In the genomic region with DNA sequence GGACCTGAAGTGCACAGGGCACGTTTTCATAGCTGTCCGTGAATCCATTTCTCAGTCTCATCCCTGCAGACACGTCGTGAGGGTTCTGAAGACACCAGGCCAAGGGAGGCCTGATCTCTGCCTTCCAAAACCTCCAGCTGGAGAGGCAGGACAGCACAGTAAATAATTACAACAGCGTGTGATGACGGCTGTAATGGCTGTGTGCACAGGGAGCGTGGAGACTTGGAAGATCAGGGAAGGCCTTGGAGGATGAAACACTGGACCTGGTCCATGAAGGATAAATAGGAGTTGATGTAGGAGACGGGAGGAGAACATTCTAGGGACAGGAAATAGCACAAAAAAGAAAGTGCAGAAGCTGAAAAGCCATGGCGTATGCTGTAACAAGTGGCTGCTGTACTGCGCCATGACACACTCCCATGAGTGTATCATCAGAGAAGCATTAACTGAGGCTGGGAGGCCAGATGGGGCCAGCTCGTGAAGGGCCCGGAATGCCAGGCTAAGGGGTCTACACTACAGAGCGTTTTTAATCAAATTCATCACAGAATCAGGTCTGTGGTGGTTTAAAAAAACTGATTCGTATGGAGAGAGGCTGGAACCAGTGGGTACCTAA, we compare ENCODE assay signal across 15 cellular contexts.
"Had no signal": no experiment of that assay in that cellular context is flagged by ENCODE, and none has a peak within 500 bp of the region (broad histone marks: within the 10 kb centered on the region; RNA-seq: fewer than 3 reads in every experiment).

No MANE protein-coding gene starts in this region.

- H3K9me3 ChIP-seq: gastrocnemius medialis, right lobe of liver, SJSA1, stomach, uterus had no signal

- H3K27ac ChIP-seq: gastrocnemius medialis, right lobe of liver, SJSA1, stomach, uterus had no signal

- ATAC-seq: gastrocnemius medialis, natural killer cell, right lobe of liver had no signal

- H3K4me3 ChIP-seq: gastrocnemius medialis, right lobe of liver, SJSA1, stomach, uterus had no signal

- H3K4me1 ChIP-seq: right lobe of liver, SJSA1, stomach, uterus had no signal

- H3K36me3 ChIP-seq: SJSA1, uterus had no signal

- DNase-seq: activated CD4-positive, alpha-beta T cell treated with anti-CD3 and anti-CD28 coated beads, Interleukin-2, amount 10 ng/mL, durations not matched to agents 7 days and 5 days; activated CD4-positive, CD25-positive, alpha-beta regulatory T cell; activated CD8-positive, alpha-beta memory T cell treated with anti-CD3 and anti-CD28 coated beads for 24 hours; activated naive CD4-positive, alpha-beta T cell treated with anti-CD3 and anti-CD28 coated beads for 36 hours; activated T-cell treated with anti-CD3 and anti-CD28 coated beads for 4 hours; central memory CD4-positive, alpha-beta T cell; dermis blood vessel endothelial cell; gastrocnemius medialis; natural killer cell; stimulated activated CD4-positive, alpha-beta T cell treated with anti-CD3 and anti-CD28 coated beads, Interleukin-1b, Interleukin-23, amount 100 ng/mL, for 48 hours; SW 1271; uterus had no signal

- H3K27me3 ChIP-seq: gastrocnemius medialis, right lobe of liver, SJSA1, stomach, uterus had no signal
